Comparison of ENCODE assay signal across 1 cellular context in the genomic region with DNA sequence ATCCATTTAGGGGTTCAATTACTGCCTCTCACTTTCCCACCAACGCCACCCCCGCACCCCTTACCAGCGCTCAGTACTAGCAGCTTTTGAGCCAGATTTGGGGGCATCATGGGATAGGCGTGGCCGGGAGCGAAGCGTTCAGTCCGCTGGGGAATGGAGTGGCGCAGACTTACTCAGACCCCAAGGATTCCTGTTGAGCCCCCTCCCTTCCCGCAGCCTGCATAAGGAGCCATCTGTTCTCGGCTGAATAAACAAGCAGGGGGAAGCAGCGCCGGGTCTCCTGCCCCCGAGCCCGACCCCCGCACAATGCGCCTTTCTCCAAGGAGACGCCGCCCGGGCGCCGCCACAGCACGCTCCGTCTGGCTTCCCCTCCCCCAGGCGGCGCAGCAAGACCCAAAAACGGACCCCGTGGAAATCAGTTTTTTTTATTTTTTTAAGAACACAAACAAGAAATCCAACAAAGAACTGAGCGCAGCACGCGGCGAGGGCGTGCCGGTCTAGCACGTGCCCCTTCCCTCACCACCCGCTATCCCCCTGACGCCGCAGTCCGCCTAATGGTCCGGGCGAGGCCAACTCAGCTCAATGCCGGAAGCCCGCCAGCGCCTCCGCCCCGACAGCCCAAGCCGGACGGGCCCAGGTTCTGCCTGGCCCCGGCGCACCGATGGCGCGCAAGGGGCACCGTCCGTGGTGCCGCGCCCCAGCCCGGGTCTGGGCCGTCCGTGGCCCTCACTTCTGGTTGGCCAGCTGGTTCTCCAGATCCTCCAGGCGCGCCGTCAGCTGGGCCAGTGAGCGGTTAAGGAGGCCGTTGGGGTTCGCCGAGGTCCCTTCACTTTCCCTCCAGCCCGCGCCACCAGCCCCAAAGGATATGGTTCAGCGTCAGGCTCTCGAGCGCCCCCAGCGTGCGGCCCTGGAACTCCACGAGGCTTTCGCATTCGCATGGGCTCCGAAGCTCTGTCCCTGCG.
A peak's percentile ranks its signal among the peaks of the same experiment; 100 is the strongest.
TF ChIP-seq lines count a peak whose summit lies in the region.

No MANE protein-coding gene starts in this region.

TF ChIP-seq in HepG2, 621 proteins besides CTCF, POLR2A, EP300 and RAD21 (continued from another document and continues in another):
- TF ChIP-seq, protein P1, sequence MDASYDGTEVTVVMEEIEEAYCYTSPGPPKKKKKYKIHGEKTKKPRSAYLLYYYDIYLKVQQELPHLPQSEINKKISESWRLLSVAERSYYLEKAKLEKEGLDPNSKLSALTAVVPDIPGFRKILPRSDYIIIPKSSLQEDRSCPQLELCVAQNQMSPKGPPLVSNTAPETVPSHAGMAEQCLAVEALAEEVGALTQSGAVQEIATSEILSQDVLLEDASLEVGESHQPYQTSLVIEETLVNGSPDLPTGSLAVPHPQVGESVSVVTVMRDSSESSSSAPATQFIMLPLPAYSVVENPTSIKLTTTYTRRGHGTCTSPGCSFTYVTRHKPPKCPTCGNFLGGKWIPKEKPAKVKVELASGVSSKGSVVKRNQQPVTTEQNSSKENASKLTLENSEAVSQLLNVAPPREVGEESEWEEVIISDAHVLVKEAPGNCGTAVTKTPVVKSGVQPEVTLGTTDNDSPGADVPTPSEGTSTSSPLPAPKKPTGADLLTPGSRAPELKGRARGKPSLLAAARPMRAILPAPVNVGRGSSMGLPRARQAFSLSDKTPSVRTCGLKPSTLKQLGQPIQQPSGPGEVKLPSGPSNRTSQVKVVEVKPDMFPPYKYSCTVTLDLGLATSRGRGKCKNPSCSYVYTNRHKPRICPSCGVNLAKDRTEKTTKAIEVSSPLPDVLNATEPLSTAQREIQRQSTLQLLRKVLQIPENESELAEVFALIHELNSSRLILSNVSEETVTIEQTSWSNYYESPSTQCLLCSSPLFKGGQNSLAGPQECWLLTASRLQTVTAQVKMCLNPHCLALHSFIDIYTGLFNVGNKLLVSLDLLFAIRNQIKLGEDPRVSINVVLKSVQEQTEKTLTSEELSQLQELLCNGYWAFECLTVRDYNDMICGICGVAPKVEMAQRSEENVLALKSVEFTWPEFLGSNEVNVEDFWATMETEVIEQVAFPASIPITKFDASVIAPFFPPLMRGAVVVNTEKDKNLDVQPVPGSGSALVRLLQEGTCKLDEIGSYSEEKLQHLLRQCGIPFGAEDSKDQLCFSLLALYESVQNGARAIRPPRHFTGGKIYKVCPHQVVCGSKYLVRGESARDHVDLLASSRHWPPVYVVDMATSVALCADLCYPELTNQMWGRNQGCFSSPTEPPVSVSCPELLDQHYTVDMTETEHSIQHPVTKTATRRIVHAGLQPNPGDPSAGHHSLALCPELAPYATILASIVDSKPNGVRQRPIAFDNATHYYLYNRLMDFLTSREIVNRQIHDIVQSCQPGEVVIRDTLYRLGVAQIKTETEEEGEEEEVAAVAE (CRISPR knock-in tag; IDR thresholded peaks at IDR 0.05; ENCODE audit: borderline replicate concordance), result 0 out of 2 replicates have a peak, but pooled peaks have one; percentile 24
- TF ChIP-seq, protein P2, sequence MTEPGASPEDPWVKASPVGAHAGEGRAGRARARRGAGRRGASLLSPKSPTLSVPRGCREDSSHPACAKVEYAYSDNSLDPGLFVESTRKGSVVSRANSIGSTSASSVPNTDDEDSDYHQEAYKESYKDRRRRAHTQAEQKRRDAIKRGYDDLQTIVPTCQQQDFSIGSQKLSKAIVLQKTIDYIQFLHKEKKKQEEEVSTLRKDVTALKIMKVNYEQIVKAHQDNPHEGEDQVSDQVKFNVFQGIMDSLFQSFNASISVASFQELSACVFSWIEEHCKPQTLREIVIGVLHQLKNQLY (CRISPR knock-in tag; IDR thresholded peaks at IDR 0.05), result no peak
- TF ChIP-seq FOXC1 (CRISPR knock-in tag; IDR thresholded peaks at IDR 0.05; ENCODE audit: borderline replicate concordance), result no peak
- no peak for TF ChIP-seq ZFP37 (CRISPR knock-in tag; IDR thresholded peaks at IDR 0.05; ENCODE audit: borderline replicate concordance)
- TF ChIP-seq TEAD2 (CRISPR knock-in tag; IDR thresholded peaks at IDR 0.05), result no peak
- no peak for TF ChIP-seq PHF21A (CRISPR knock-in tag; IDR thresholded peaks at IDR 0.05)
- no peak for TF ChIP-seq ZNF589 (CRISPR knock-in tag; conservative IDR thresholded peaks at IDR 0.05)
- peak; percentile 43; the same call in 1 of the 2 replicates for TF ChIP-seq MED1 (CRISPR knock-in tag; IDR thresholded peaks at IDR 0.05)
- TF ChIP-seq ZNF382 (CRISPR knock-in tag; IDR thresholded peaks at IDR 0.05; ENCODE audit: borderline replicate concordance), result no peak
- TF ChIP-seq NFATC3 (CRISPR knock-in tag; IDR thresholded peaks at IDR 0.05), result no peak
- TF ChIP-seq, protein P3, sequence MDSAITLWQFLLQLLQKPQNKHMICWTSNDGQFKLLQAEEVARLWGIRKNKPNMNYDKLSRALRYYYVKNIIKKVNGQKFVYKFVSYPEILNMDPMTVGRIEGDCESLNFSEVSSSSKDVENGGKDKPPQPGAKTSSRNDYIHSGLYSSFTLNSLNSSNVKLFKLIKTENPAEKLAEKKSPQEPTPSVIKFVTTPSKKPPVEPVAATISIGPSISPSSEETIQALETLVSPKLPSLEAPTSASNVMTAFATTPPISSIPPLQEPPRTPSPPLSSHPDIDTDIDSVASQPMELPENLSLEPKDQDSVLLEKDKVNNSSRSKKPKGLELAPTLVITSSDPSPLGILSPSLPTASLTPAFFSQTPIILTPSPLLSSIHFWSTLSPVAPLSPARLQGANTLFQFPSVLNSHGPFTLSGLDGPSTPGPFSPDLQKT (CRISPR knock-in tag; IDR thresholded peaks at IDR 0.05; ENCODE audit: borderline replicate concordance), result no peak
- TF ChIP-seq SMAD1 (CRISPR knock-in tag; IDR thresholded peaks at IDR 0.05; ENCODE audit: borderline replicate concordance, low read depth), result 0 out of 2 replicates have a peak, but pooled peaks have one; percentile 49
- TF ChIP-seq ATRX (CRISPR knock-in tag; IDR thresholded peaks at IDR 0.05; ENCODE audit: borderline replicate concordance), result no peak
- TF ChIP-seq TSC22D2 (CRISPR knock-in tag; IDR thresholded peaks at IDR 0.05; ENCODE audit: borderline replicate concordance), result 0 out of 2 replicates have a peak, but pooled peaks have one; percentile 57
- no peak for TF ChIP-seq MAFF (IDR thresholded peaks at IDR 0.05; ENCODE audit: low read depth, low read length)
- peak; percentile 65; the same call in 1 of the 2 replicates for TF ChIP-seq ZNF839 (CRISPR knock-in tag; IDR thresholded peaks at IDR 0.05; ENCODE audit: borderline replicate concordance)
- no peak for TF ChIP-seq NBN (conservative IDR thresholded peaks at IDR 0.05)
- no peak for TF ChIP-seq PPARG (CRISPR knock-in tag; conservative IDR thresholded peaks at IDR 0.05)
- TF ChIP-seq, protein P4, sequence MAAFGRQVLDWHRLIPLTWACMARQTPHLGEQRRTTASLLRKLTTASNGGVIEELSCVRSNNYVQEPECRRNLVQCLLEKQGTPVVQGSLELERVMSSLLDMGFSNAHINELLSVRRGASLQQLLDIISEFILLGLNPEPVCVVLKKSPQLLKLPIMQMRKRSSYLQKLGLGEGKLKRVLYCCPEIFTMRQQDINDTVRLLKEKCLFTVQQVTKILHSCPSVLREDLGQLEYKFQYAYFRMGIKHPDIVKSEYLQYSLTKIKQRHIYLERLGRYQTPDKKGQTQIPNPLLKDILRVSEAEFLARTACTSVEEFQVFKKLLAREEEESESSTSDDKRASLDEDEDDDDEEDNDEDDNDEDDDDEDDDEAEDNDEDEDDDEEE (CRISPR knock-in tag; IDR thresholded peaks at IDR 0.05), result no peak
- no peak; the same call in 1 of the 2 replicates for TF ChIP-seq ZNF205 (CRISPR knock-in tag; IDR thresholded peaks at IDR 0.05)
- 0 out of 2 replicates have a peak, but pooled peaks have one; percentile 29 for TF ChIP-seq ZMYM4 (CRISPR knock-in tag; IDR thresholded peaks at IDR 0.05)
- 0 out of 2 replicates have a peak, but pooled peaks have one; percentile 15 for TF ChIP-seq ZNF605 (CRISPR knock-in tag; IDR thresholded peaks at IDR 0.05)
- no peak for TF ChIP-seq ZNF484 (CRISPR knock-in tag; IDR thresholded peaks at IDR 0.05; ENCODE audit: borderline replicate concordance, low read depth)
- peak; percentile 15; the same call in 1 of the 2 replicates for TF ChIP-seq FOSL2 (CRISPR knock-in tag; IDR thresholded peaks at IDR 0.05)
- TF ChIP-seq, protein P5, sequence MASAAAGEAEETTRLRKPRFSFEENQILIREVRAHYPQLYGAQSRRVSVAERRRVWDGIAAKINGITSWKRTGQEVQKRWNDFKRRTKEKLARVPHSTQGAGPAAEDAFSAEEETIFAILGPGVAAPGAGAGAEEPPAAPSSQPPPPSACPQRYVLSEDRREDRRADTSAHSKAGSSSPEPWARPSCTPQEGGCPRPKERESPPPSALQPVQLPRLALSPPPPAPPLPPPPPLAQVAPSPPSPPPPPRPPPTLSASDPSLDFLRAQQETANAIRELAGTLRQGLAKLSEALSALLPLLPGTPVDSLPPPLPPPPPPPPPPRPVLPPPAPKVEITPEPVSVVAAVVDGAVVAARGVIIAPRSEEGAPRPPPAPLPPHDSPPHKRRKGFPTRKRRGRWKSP (CRISPR knock-in tag; IDR thresholded peaks at IDR 0.05), result 0 out of 2 replicates have a peak, but pooled peaks have one; percentile 47
- no peak for TF ChIP-seq SIX1 (CRISPR knock-in tag; IDR thresholded peaks at IDR 0.05; ENCODE audit: borderline replicate concordance)
- TF ChIP-seq, protein P6, sequence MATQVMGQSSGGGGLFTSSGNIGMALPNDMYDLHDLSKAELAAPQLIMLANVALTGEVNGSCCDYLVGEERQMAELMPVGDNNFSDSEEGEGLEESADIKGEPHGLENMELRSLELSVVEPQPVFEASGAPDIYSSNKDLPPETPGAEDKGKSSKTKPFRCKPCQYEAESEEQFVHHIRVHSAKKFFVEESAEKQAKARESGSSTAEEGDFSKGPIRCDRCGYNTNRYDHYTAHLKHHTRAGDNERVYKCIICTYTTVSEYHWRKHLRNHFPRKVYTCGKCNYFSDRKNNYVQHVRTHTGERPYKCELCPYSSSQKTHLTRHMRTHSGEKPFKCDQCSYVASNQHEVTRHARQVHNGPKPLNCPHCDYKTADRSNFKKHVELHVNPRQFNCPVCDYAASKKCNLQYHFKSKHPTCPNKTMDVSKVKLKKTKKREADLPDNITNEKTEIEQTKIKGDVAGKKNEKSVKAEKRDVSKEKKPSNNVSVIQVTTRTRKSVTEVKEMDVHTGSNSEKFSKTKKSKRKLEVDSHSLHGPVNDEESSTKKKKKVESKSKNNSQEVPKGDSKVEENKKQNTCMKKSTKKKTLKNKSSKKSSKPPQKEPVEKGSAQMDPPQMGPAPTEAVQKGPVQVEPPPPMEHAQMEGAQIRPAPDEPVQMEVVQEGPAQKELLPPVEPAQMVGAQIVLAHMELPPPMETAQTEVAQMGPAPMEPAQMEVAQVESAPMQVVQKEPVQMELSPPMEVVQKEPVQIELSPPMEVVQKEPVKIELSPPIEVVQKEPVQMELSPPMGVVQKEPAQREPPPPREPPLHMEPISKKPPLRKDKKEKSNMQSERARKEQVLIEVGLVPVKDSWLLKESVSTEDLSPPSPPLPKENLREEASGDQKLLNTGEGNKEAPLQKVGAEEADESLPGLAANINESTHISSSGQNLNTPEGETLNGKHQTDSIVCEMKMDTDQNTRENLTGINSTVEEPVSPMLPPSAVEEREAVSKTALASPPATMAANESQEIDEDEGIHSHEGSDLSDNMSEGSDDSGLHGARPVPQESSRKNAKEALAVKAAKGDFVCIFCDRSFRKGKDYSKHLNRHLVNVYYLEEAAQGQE (IDR thresholded peaks at IDR 0.05; ENCODE audit: borderline replicate concordance in 1 of 2, low read depth in 1 of 2, low read length in 2 of 2), result no peak
- no peak for TF ChIP-seq PHF20 (CRISPR knock-in tag; IDR thresholded peaks at IDR 0.05)
- TF ChIP-seq GABPB1 (CRISPR knock-in tag; IDR thresholded peaks at IDR 0.05), result peak; percentile 59; the same call in 1 of the 2 replicates
- TF ChIP-seq ZNF12 (CRISPR knock-in tag; IDR thresholded peaks at IDR 0.05), result 0 out of 2 replicates have a peak, but pooled peaks have one; percentile 29
- TF ChIP-seq EHMT2 (IDR thresholded peaks at IDR 0.05; ENCODE audit: borderline replicate concordance, low read depth, low read length), result no peak
- TF ChIP-seq, protein P7, sequence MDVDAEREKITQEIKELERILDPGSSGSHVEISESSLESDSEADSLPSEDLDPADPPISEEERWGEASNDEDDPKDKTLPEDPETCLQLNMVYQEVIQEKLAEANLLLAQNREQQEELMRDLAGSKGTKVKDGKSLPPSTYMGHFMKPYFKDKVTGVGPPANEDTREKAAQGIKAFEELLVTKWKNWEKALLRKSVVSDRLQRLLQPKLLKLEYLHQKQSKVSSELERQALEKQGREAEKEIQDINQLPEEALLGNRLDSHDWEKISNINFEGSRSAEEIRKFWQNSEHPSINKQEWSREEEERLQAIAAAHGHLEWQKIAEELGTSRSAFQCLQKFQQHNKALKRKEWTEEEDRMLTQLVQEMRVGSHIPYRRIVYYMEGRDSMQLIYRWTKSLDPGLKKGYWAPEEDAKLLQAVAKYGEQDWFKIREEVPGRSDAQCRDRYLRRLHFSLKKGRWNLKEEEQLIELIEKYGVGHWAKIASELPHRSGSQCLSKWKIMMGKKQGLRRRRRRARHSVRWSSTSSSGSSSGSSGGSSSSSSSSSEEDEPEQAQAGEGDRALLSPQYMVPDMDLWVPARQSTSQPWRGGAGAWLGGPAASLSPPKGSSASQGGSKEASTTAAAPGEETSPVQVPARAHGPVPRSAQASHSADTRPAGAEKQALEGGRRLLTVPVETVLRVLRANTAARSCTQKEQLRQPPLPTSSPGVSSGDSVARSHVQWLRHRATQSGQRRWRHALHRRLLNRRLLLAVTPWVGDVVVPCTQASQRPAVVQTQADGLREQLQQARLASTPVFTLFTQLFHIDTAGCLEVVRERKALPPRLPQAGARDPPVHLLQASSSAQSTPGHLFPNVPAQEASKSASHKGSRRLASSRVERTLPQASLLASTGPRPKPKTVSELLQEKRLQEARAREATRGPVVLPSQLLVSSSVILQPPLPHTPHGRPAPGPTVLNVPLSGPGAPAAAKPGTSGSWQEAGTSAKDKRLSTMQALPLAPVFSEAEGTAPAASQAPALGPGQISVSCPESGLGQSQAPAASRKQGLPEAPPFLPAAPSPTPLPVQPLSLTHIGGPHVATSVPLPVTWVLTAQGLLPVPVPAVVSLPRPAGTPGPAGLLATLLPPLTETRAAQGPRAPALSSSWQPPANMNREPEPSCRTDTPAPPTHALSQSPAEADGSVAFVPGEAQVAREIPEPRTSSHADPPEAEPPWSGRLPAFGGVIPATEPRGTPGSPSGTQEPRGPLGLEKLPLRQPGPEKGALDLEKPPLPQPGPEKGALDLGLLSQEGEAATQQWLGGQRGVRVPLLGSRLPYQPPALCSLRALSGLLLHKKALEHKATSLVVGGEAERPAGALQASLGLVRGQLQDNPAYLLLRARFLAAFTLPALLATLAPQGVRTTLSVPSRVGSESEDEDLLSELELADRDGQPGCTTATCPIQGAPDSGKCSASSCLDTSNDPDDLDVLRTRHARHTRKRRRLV (CRISPR knock-in tag; IDR thresholded peaks at IDR 0.05), result no peak
- TF ChIP-seq RCOR2 (CRISPR knock-in tag; IDR thresholded peaks at IDR 0.05), result no peak
- TF ChIP-seq POLR2G (IDR thresholded peaks at IDR 0.05; ENCODE audit: low read depth, low read length), result no peak
- TF ChIP-seq, protein P8, sequence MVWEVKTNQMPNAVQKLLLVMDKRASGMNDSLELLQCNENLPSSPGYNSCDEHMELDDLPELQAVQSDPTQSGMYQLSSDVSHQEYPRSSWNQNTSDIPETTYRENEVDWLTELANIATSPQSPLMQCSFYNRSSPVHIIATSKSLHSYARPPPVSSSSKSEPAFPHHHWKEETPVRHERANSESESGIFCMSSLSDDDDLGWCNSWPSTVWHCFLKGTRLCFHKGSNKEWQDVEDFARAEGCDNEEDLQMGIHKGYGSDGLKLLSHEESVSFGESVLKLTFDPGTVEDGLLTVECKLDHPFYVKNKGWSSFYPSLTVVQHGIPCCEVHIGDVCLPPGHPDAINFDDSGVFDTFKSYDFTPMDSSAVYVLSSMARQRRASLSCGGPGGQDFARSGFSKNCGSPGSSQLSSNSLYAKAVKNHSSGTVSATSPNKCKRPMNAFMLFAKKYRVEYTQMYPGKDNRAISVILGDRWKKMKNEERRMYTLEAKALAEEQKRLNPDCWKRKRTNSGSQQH (CRISPR knock-in tag; IDR thresholded peaks at IDR 0.05; ENCODE audit: low read depth), result peak; percentile 63; the same call in 1 of the 2 replicates
- no peak for TF ChIP-seq SP2 (CRISPR knock-in tag; IDR thresholded peaks at IDR 0.05)
- no peak for TF ChIP-seq NCOA2 (CRISPR knock-in tag; IDR thresholded peaks at IDR 0.05)
- no peak for TF ChIP-seq RELA (CRISPR knock-in tag; IDR thresholded peaks at IDR 0.05)
